Comparison of ENCODE assay signal across 8 cellular contexts in genomic region chr2:28276076-28276618, GRCh38.
DNase-seq lines count a peak whose midpoint lies in the region; ATAC-seq and TF ChIP-seq lines count a peak whose summit lies in the region.

No MANE protein-coding gene starts in this region.

- H3K27ac ChIP-seq in HEK293 (ENCODE audit: extremely low read depth, low read depth, low read length) (no peak overlapping the region; the same call in 1 of the 2 replicates), SJSA1 (peak overlapping the region; percentile 87), esophagus (ENCODE audit: low read depth in 2 of 2, low read length in 1 of 2) (peak overlapping the region; percentile 96 to 98), gastrocnemius medialis (peak overlapping the region; percentile 67 to 85 (median 68)), spleen (no peak overlapping the region), WERI-Rb-1 (no peak overlapping the region)

- H3K27me3 ChIP-seq in SJSA1 (replicated peaks) = no peaks in the 10 kb centered on the region
- H3K27me3 ChIP-seq in esophagus (ENCODE audit: control insufficient read depth in 1 of 2, insufficient read depth in 2 of 2, low read length in 2 of 2) = no peaks in the 10 kb centered on the region
- no peaks in the 10 kb centered on the region for H3K27me3 ChIP-seq in gastrocnemius medialis
- no peaks in the 10 kb centered on the region for H3K27me3 ChIP-seq in spleen (replicated peaks in 1 of 7)
- no peaks in the 10 kb centered on the region for H3K27me3 ChIP-seq in WERI-Rb-1 (ENCODE audit: insufficient read depth, low read depth, severe bottlenecking)

- H3K9me3 ChIP-seq in HEK293 (ENCODE audit: control insufficient read depth, insufficient read depth, low read depth, low read length) = no peaks in the 10 kb centered on the region
- no peaks in the 10 kb centered on the region for H3K9me3 ChIP-seq in SJSA1 (replicated peaks)
- no peaks in the 10 kb centered on the region for H3K9me3 ChIP-seq in esophagus (ENCODE audit: control insufficient read depth in 2 of 2, insufficient read depth in 1 of 2, low read depth in 1 of 2, low read length in 1 of 2)
- no peaks in the 10 kb centered on the region for H3K9me3 ChIP-seq in gastrocnemius medialis
- H3K9me3 ChIP-seq in spleen = no peaks in the 10 kb centered on the region
- no peaks in the 10 kb centered on the region for H3K9me3 ChIP-seq in WERI-Rb-1 (ENCODE audit: severe bottlenecking)

- intact Hi-C loops in gastrocnemius medialis (cut with DNase I; ENCODE audit: low total_unique reads) (loop anchor here (5.0 kb wide), 2 partner anchors 41 to 114 kb away; no protein-coding TSS in a partner anchor), spleen (cut with DNase I; ENCODE audit: low total_unique reads) (no loop called here)

- DNase-seq in EL = peak; percentile 98
- DNase-seq in SJSA1 (ENCODE audit: low read depth in 1 of 2, low spot score in 2 of 2) = peak; percentile 80 to 96
- DNase-seq in gastrocnemius medialis = no peak
- DNase-seq in spleen = no peak
- no peak for DNase-seq in WERI-Rb-1

- ATAC-seq in gastrocnemius medialis (peak; percentile 37 to 47), HG03139 (IDR thresholded peaks at IDR 0.05; ENCODE audit: unreplicated experiment) (no peak)

- in situ Hi-C loops in gastrocnemius medialis (cut with MboI; ENCODE audit: low sequenced_read_pairs in 4 of 4) = no loop called here

- WGBS in esophagus, 2 donors = 27 to 49% methylated on average over 11 of the region's 11 CpGs
- 76 to 84% (median 78%) methylated on average over 11 of the region's 11 CpGs for WGBS in spleen, 5 donors

- CTCF ChIA-PET in HEK293 (lab: Yijun Ruan, JAX) = interaction anchor here (0.6 kb wide), 2 partner anchors 203 to 516 kb away, joined by 3 read pairs; no protein-coding TSS in a partner anchor

- TF ChIP-seq CTCF in HEK293 (tag by site-specific recombination; IDR thresholded peaks at IDR 0.05) (no peak), gastrocnemius medialis (IDR thresholded peaks at IDR 0.05 in 4 of 5, conservative IDR thresholded peaks at IDR 0.05 in 1 of 5) (no peak), spleen (IDR thresholded peaks at IDR 0.05 in 8 of 11, conservative IDR thresholded peaks at IDR 0.05 in 3 of 11) (no peak), WERI-Rb-1 (IDR thresholded peaks at IDR 0.05; ENCODE audit: low read depth, low read length) (no peak)

- H3K4me1 ChIP-seq in HEK293 (ENCODE audit: control insufficient read depth, insufficient read depth, low read length) (peaks cover 15% of the 10 kb centered on the region), SJSA1 (replicated peaks) (peaks cover 45% of the 10 kb centered on the region), esophagus (ENCODE audit: control insufficient read depth in 2 of 2, insufficient read depth in 2 of 2, low read length in 1 of 2) (peaks cover 5 to 10% of the 10 kb centered on the region in 2 donors), gastrocnemius medialis (peaks cover 27 to 41% of the 10 kb centered on the region in 2 donors), spleen (peaks cover 0 to 31% (median 11%) of the 10 kb centered on the region in 6 donors)

- TF ChIP-seq POLR2A in gastrocnemius medialis (IDR thresholded peaks at IDR 0.05) (no peak), spleen (IDR thresholded peaks at IDR 0.05) (no peak)

- H3K4me3 ChIP-seq in HEK293 (ENCODE audit: low read depth, low read length) = no peak overlapping the region
- no peak overlapping the region for H3K4me3 ChIP-seq in SJSA1
- H3K4me3 ChIP-seq in esophagus (ENCODE audit: low read depth in 1 of 2, low read length in 2 of 2) = no peak overlapping the region
- no peak overlapping the region for H3K4me3 ChIP-seq in gastrocnemius medialis
- no peak overlapping the region for H3K4me3 ChIP-seq in spleen
- H3K4me3 ChIP-seq in WERI-Rb-1 (ENCODE audit: low read depth, low read length) = no peak overlapping the region

- no peaks in the 10 kb centered on the region for H3K36me3 ChIP-seq in HEK293 (ENCODE audit: control insufficient read depth in 2 of 2, insufficient read depth in 1 of 2, low read length in 2 of 2)
- H3K36me3 ChIP-seq in SJSA1 = no peaks in the 10 kb centered on the region
- no peaks in the 10 kb centered on the region for H3K36me3 ChIP-seq in esophagus (ENCODE audit: control insufficient read depth in 2 of 2, insufficient read depth in 2 of 2, low read length in 1 of 2)
- H3K36me3 ChIP-seq in gastrocnemius medialis = no peaks in the 10 kb centered on the region
- H3K36me3 ChIP-seq in spleen = peaks cover 0 to 12% (median 0%) of the 10 kb centered on the region in 6 donors
- H3K36me3 ChIP-seq in WERI-Rb-1 = no peaks in the 10 kb centered on the region

- POLR2A ChIA-PET in HEK293 (lab: Yijun Ruan, JAX) = interaction anchor here (0.7 to 1.7 kb wide), 3 partner anchors 26 to 115 kb away, joined by 4 to 6 read pairs (median 5); no protein-coding TSS in a partner anchor

TF ChIP-seq in HEK293, 187 proteins besides CTCF, POLR2A, EP300 and RAD21 (continues in another document):
- TF ChIP-seq ZBTB17 (tag by site-specific recombination; IDR thresholded peaks at IDR 0.05) (peak; percentile 56), GLI2 (tag by site-specific recombination; IDR thresholded peaks at IDR 0.05; ENCODE audit: borderline replicate concordance, low read depth) (0 out of 2 replicates have a peak, but pooled peaks have one; percentile 33), INSM2 (tag by site-specific recombination; IDR thresholded peaks at IDR 0.05) (peak; percentile 62), ZNF26 (tag by site-specific recombination; IDR thresholded peaks at IDR 0.05) (no peak), ZNF518A (tag by site-specific recombination; conservative IDR thresholded peaks at IDR 0.05; ENCODE audit: low read depth) (0 out of 2 replicates have a peak, but pooled peaks have one; percentile 20), ZNF426 (tag by site-specific recombination; IDR thresholded peaks at IDR 0.05) (no peak), ZNF394 (tag by site-specific recombination; IDR thresholded peaks at IDR 0.05; ENCODE audit: borderline replicate concordance) (peak; percentile 25; the same call in 1 of the 2 replicates), ZNF433 (tag by site-specific recombination; IDR thresholded peaks at IDR 0.05; ENCODE audit: low read depth) (no peak)

Comparison
In these comparisons a context has a peak if more than half of its experiments do, and no peak if none do; other contexts are left out.
1. DNase-seq: peak in EL (single experiment) and SJSA1 (2 of 2); none in gastrocnemius medialis (0 of 2), spleen (single experiment) and WERI-Rb-1 (single experiment).
2. H3K27ac ChIP-seq: peak in SJSA1 (single experiment), esophagus (2 of 2) and gastrocnemius medialis (4 of 4); none in HEK293 (single experiment), spleen (0 of 8) and WERI-Rb-1 (single experiment).